12 cellular contexts compared by ENCODE assay signal in the genomic region with DNA sequence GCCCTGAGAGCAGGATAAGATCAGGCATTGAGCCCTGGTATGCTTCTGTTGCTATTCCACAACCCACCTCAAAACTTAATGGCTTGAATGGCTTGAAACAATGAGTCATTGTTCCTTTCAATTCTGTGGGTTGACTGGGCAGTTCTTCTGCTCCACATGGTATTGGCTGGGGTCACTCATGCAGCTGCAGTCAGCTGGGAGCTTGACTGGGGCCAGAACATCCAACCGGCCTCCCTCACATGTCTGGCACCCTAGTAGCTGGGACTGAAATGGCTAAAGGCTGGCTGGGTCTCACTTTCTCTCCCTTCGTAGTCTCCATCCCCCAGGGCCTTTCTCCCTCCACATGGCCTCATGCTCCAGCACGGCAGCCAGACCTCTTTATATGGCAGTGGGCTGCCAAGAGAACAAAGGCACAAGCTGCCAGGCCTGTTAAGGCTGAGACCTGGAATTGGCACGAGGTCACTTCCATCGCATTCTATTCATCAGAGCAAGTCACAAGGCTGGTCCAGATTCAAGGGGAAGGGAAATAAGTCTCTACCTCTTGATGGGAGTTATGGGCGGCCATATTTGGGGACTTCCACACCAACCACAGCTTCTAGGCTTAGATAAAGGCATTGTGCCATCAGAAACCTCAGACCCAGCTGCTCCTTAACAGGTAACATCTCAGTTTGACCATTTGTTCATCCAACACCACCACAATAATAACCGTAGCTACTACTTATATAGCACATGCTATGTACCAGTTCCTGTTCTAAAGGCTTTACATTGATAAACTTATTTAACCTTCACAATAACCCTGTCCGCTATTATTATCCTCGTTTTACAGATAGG.
DNase-seq lines count a peak whose midpoint lies in the region; ATAC-seq, FAIRE-seq and TF ChIP-seq lines count a peak whose summit lies in the region.
"Had no signal": no experiment of that assay in that cellular context is flagged by ENCODE, and none has a peak within 500 bp of the region (broad histone marks: within the 10 kb centered on the region; RNA-seq: fewer than 3 reads in every experiment).

No MANE protein-coding gene starts in this region.

- no peak for TF ChIP-seq EP300 in HepG2 (IDR thresholded peaks at IDR 0.05; ENCODE audit: low read depth in 2 of 2, low read length in 2 of 2)
- TF ChIP-seq EP300 in HepG2 (CRISPR knock-in tag; IDR thresholded peaks at IDR 0.05; ENCODE audit: borderline replicate concordance) = no peak

- CTCF ChIA-PET in HepG2 (lab: Yijun Ruan, JAX; ENCODE audit: low intra/inter-chr PET ratio, low total read pairs) = no interaction called here

- H3K27ac ChIP-seq in HepG2 (ENCODE audit: extremely low read length, insufficient read depth, low read length) (no peak overlapping the region), right lobe of liver (no peak overlapping the region)
- H3K27ac ChIP-seq: cardiac muscle cell, HL-60 had no signal

- TF ChIP-seq RAD21 in HepG2 (CRISPR knock-in tag; IDR thresholded peaks at IDR 0.05) = no peak

- H3K4me3 ChIP-seq in HepG2 (replicated peaks in 1 of 3; ENCODE audit: insufficient read depth in 1 of 3, low read depth in 2 of 3, low read length in 3 of 3) = no peak overlapping the region
- H3K4me3 ChIP-seq in right lobe of liver = no peak overlapping the region
- no peak overlapping the region for H3K4me3 ChIP-seq in NB4 (ENCODE audit: low read depth, low read length)
- H3K4me3 ChIP-seq: cardiac muscle cell had no signal

- no peaks in the 10 kb centered on the region for H3K79me2 ChIP-seq in HepG2 (ENCODE audit: insufficient read depth, low read length)

- H3K4me2 ChIP-seq in HepG2 (ENCODE audit: low read depth, low read length) = no peak overlapping the region

- WGBS in HepG2 (ENCODE audit: low lambda C conversion rate) = 53% methylated on average over 5 of the region's 9 CpGs
- 69% methylated on average over 6 of the region's 9 CpGs for WGBS in right lobe of liver (ENCODE audit: insufficient coverage, low coverage, low lambda C conversion rate, missing lambda C conversion rate)

- POLR2A ChIA-PET in HepG2 (lab: Yijun Ruan, JAX) = no interaction called here

- peaks cover 40% of the 10 kb centered on the region for H3K9me3 Mint-ChIP-seq in osteocyte (ENCODE audit: unreplicated experiment)

- no peaks in the 10 kb centered on the region for H3K9me3 ChIP-seq in HepG2 (ENCODE audit: low read length)
- no peaks in the 10 kb centered on the region for H3K9me3 ChIP-seq in right lobe of liver

- no peaks in the 10 kb centered on the region for H3K4me1 Mint-ChIP-seq in osteocyte (ENCODE audit: unreplicated experiment)

- H3K27me3 ChIP-seq in HepG2 (ENCODE audit: control insufficient read depth in 1 of 2, insufficient read depth in 2 of 2, low read length in 2 of 2) (no peaks in the 10 kb centered on the region), right lobe of liver (no peaks in the 10 kb centered on the region)
- H3K27me3 ChIP-seq: cardiac muscle cell had no signal

- no peak overlapping the region for H3K27ac Mint-ChIP-seq in osteocyte (ENCODE audit: unreplicated experiment)

- no peaks in the 10 kb centered on the region for H4K20me1 ChIP-seq in HepG2 (ENCODE audit: insufficient read depth, low read length)

- H3K4me3 Mint-ChIP-seq in osteocyte (ENCODE audit: unreplicated experiment) = no peak overlapping the region

- ATAC-seq in HepG2 (peak; percentile 35; the same call in 2 of the 3 replicates), right lobe of liver (no peak), HG03025 (IDR thresholded peaks at IDR 0.05; ENCODE audit: low FRiP score, unreplicated experiment) (no peak)

- no peak overlapping the region for H2AFZ ChIP-seq in HepG2 (ENCODE audit: low read length)

- TF ChIP-seq CTCF in HepG2 (CRISPR knock-in tag; IDR thresholded peaks at IDR 0.05) (no peak), right lobe of liver (IDR thresholded peaks at IDR 0.05) (no peak), NB4 (IDR thresholded peaks at IDR 0.05; ENCODE audit: low read depth, low read length) (no peak), osteocyte (IDR thresholded peaks at IDR 0.05) (no peak)

- no TSS peak for BruUV-seq in HepG2 (replicated peaks; lab: Mats Ljungman, UMichigan)

- H3K36me3 Mint-ChIP-seq in osteocyte (ENCODE audit: unreplicated experiment) = no peaks in the 10 kb centered on the region

- intact Hi-C loops in HepG2 (cut with micrococcal nuclease; ENCODE audit: unreplicated experiment) (no loop called here), right lobe of liver (cut with DNase I) (no loop called here), head of caudate nucleus (cut with DNase I) (loop anchor here (5.0 kb wide), 1 partner anchor 36 kb away; no protein-coding TSS in a partner anchor)

- peak; percentile 66 for FAIRE-seq in HepG2 (lab: Jason Lieb, UNC)

- TF ChIP-seq POLR2A in HepG2 (IDR thresholded peaks at IDR 0.05; ENCODE audit: insufficient read depth in 1 of 2, low read depth in 2 of 2, low read length in 2 of 2) = no peak
- TF ChIP-seq POLR2A in right lobe of liver (IDR thresholded peaks at IDR 0.05) = no peak
- no peak for TF ChIP-seq POLR2A in NB4 (IDR thresholded peaks at IDR 0.05; ENCODE audit: extremely low read depth, insufficient read length)

- DNase-seq in HepG2 (ENCODE audit: low spot score) = peak; percentile 13
- DNase-seq in right lobe of liver = no peak
- DNase-seq in NB4 (ENCODE audit: low read depth) = peak; percentile 49
- DNase-seq in head of caudate nucleus = peak; percentile 40 to 89 (median 75)
- no peak for DNase-seq in osteocyte (ENCODE audit: extremely low spot score, unreplicated experiment)
- DNase-seq in activated gamma-delta T cell treated with Interleukin-2 at 50 U/mL for 16 hours = no peak
- DNase-seq in SHP77 treated with DMSO at 0.1 percent for 48 hours (lab: John Stamatoyannopoulos, UW) = no peak
- DNase-seq: activated CD4-positive, alpha-beta T cell treated with anti-CD3 and anti-CD28 coated beads for 1 hour; NCI-H748 treated with DMSO at 0.1 percent for 48 hours had no signal

- H3K36me3 ChIP-seq in HepG2 (replicated peaks in 1 of 2; ENCODE audit: control insufficient read depth in 1 of 2, insufficient read depth in 2 of 2, low read length in 2 of 2) (no peaks in the 10 kb centered on the region), right lobe of liver (no peaks in the 10 kb centered on the region)
- H3K36me3 ChIP-seq: cardiac muscle cell had no signal

- H3K4me1 ChIP-seq in HepG2 (ENCODE audit: insufficient read depth, low read length) = peaks cover 10% of the 10 kb centered on the region; the same call in 1 of the 2 replicates
- no peaks in the 10 kb centered on the region for H3K4me1 ChIP-seq in right lobe of liver

- in situ Hi-C loops in HepG2 (cut with HindIII; ENCODE audit: extremely low pct_ligation_motif_present, low pct_unique_long_range_greater_than_20kb) = no loop called here

- no peak overlapping the region for H3K9ac ChIP-seq in HepG2 (ENCODE audit: insufficient read depth, low read depth, low read length)

- peaks cover 4% of the 10 kb centered on the region for H3K27me3 Mint-ChIP-seq in osteocyte (ENCODE audit: unreplicated experiment)

TF ChIP-seq in HepG2, 621 proteins besides CTCF, POLR2A, EP300 and RAD21:
- TF ChIP-seq SOX13 (IDR thresholded peaks at IDR 0.05) (no peak), SOX13 (CRISPR knock-in tag; conservative IDR thresholded peaks at IDR 0.05 in 1 of 2, IDR thresholded peaks at IDR 0.05 in 1 of 2) (peak in 1 of 2 experiments; percentile 56; a peak in 2 of 4 replicates)
- TF ChIP-seq, protein P1, sequence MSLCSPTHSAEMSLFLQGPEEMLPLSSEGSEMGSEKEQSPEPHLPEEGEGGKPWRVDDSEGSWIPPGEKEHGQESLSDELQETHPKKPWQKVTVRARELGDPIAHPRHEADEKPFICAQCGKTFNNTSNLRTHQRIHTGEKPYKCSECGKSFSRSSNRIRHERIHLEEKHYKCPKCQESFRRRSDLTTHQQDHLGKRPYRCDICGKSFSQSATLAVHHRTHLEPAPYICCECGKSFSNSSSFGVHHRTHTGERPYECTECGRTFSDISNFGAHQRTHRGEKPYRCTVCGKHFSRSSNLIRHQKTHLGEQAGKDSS (CRISPR knock-in tag; IDR thresholded peaks at IDR 0.05; ENCODE audit: borderline replicate concordance, low read depth) = no peak

Comparison
In these comparisons a context has a peak if more than half of its experiments do, and no peak if none do; other contexts are left out.
1. DNase-seq: peak in HepG2 (single experiment), NB4 (single experiment) and head of caudate nucleus (42 of 42); none in right lobe of liver (0 of 3), osteocyte (single experiment), activated gamma-delta T cell treated with Interleukin-2 at 50 U/mL for 16 hours (single experiment) and SHP77 treated with DMSO at 0.1 percent for 48 hours (single experiment).